ENCODE assay signal across 1 cellular context in genomic region chr20:33373735-33374605, GRCh38.
TF ChIP-seq lines count a peak whose summit lies in the region.

No MANE protein-coding gene starts in this region.

TF ChIP-seq in HepG2, 621 proteins besides CTCF, POLR2A, EP300 and RAD21 (continued from another document and continues in another):
- peak; percentile 98 for TF ChIP-seq ZMYM2 (CRISPR knock-in tag; IDR thresholded peaks at IDR 0.05)
- 0 out of 2 replicates have a peak, but pooled peaks have one; percentile 88 for TF ChIP-seq ZNF354B (CRISPR knock-in tag; IDR thresholded peaks at IDR 0.05)
- TF ChIP-seq ZNF703 (CRISPR knock-in tag; IDR thresholded peaks at IDR 0.05; ENCODE audit: borderline replicate concordance) = no peak
- no peak for TF ChIP-seq FOXO4 (CRISPR knock-in tag; conservative IDR thresholded peaks at IDR 0.05)
- no peak for TF ChIP-seq ZNF253 (CRISPR knock-in tag; IDR thresholded peaks at IDR 0.05; ENCODE audit: borderline replicate concordance)
- TF ChIP-seq HOXA9 (CRISPR knock-in tag; IDR thresholded peaks at IDR 0.05; ENCODE audit: borderline replicate concordance) = no peak
- peak; percentile 73; the same call in 1 of the 2 replicates for TF ChIP-seq ZNF574 (CRISPR knock-in tag; IDR thresholded peaks at IDR 0.05)
- TF ChIP-seq ZXDC (CRISPR knock-in tag; IDR thresholded peaks at IDR 0.05) = no peak; the same call in 1 of the 2 replicates
- TF ChIP-seq ZNF841 (CRISPR knock-in tag; IDR thresholded peaks at IDR 0.05; ENCODE audit: borderline replicate concordance) = no peak
- TF ChIP-seq MNT (IDR thresholded peaks at IDR 0.05) = peak; percentile 89
- no peak for TF ChIP-seq E2F1 (CRISPR knock-in tag; IDR thresholded peaks at IDR 0.05)
- peak; percentile 96 for TF ChIP-seq DPF2 (CRISPR knock-in tag; IDR thresholded peaks at IDR 0.05; ENCODE audit: borderline replicate concordance, low read depth)
- peak; percentile 69; the same call in 1 of the 2 replicates for TF ChIP-seq ZBTB21 (CRISPR knock-in tag; IDR thresholded peaks at IDR 0.05)
- no peak for TF ChIP-seq ZZZ3 (CRISPR knock-in tag; IDR thresholded peaks at IDR 0.05; ENCODE audit: borderline replicate concordance)
- TF ChIP-seq POLR2G (IDR thresholded peaks at IDR 0.05; ENCODE audit: low read depth, low read length) = no peak
- no peak for TF ChIP-seq ZNF101 (CRISPR knock-in tag; IDR thresholded peaks at IDR 0.05; ENCODE audit: borderline replicate concordance, low read depth)
- TF ChIP-seq ZSCAN25 (CRISPR knock-in tag; IDR thresholded peaks at IDR 0.05) = no peak
- TF ChIP-seq MAZ (IDR thresholded peaks at IDR 0.05; ENCODE audit: borderline replicate concordance, low read depth, low read length) = peak; percentile 94
- peak; percentile 90 for TF ChIP-seq MAZ (CRISPR knock-in tag; IDR thresholded peaks at IDR 0.05; ENCODE audit: low read depth)
- peak; percentile 51; the same call in 1 of the 2 replicates for TF ChIP-seq ZNF598 (CRISPR knock-in tag; IDR thresholded peaks at IDR 0.05; ENCODE audit: borderline replicate concordance)
- peak; percentile 100 for TF ChIP-seq MIER3 (CRISPR knock-in tag; IDR thresholded peaks at IDR 0.05; ENCODE audit: borderline replicate concordance)
- peak; percentile 78; the same call in 1 of the 2 replicates for TF ChIP-seq POLR2AphosphoS2 (IDR thresholded peaks at IDR 0.05; ENCODE audit: low read depth, low read length)
- TF ChIP-seq AKNA (CRISPR knock-in tag; IDR thresholded peaks at IDR 0.05; ENCODE audit: borderline replicate concordance) = no peak
- no peak for TF ChIP-seq EEA1 (CRISPR knock-in tag; IDR thresholded peaks at IDR 0.05; ENCODE audit: borderline replicate concordance)
- TF ChIP-seq HMGXB3 (CRISPR knock-in tag; IDR thresholded peaks at IDR 0.05; ENCODE audit: borderline replicate concordance) = peak; percentile 89
- TF ChIP-seq DZIP1 (CRISPR knock-in tag; IDR thresholded peaks at IDR 0.05) = no peak
- TF ChIP-seq ZBTB8A (CRISPR knock-in tag; IDR thresholded peaks at IDR 0.05; ENCODE audit: borderline replicate concordance, low read depth) = no peak
- TF ChIP-seq ATF5 (CRISPR knock-in tag; IDR thresholded peaks at IDR 0.05; ENCODE audit: low read depth) = no peak
- no peak for TF ChIP-seq ZNF768 (CRISPR knock-in tag; IDR thresholded peaks at IDR 0.05)
- peak; percentile 85; the same call in 1 of the 2 replicates for TF ChIP-seq ETV5 (CRISPR knock-in tag; IDR thresholded peaks at IDR 0.05; ENCODE audit: borderline replicate concordance)
- no peak; the same call in 1 of the 2 replicates for TF ChIP-seq DDIT3 (CRISPR knock-in tag; IDR thresholded peaks at IDR 0.05)
